Comparison of ENCODE assay signal across 8 cellular contexts in genomic region chr10:125822878-125823662, GRCh38.
A peak's percentile ranks its signal among the peaks of the same experiment; 100 is the strongest.
DNase-seq lines count a peak whose midpoint lies in the region; ATAC-seq and TF ChIP-seq lines count a peak whose summit lies in the region.

Gene BCCIP, plus strand, starts transcription at chr10:125823546. Its CDS starts 12 bp downstream, at chr10:125823558.
Gene UROS, minus strand, starts transcription at chr10:125823258. Its CDS starts 6,759 bp downstream, at chr10:125816499.

- ATAC-seq in GM21526 (IDR thresholded peaks at IDR 0.05; ENCODE audit: low FRiP score, unreplicated experiment) = peak; percentile 74

- no peaks in the 10 kb centered on the region for H3K9me3 ChIP-seq in OCI-LY1 (ENCODE audit: low read length)

- no peaks in the 10 kb centered on the region for H3K9me2 ChIP-seq in OCI-LY1 (ENCODE audit: low read depth, low read length)

- peak within 1 kb of the TSS; percentile 86 for H3K4me3 ChIP-seq in OCI-LY1 (ENCODE audit: low read depth, low read length, poor library complexity, severe bottlenecking)

- peaks cover 34% of the 10 kb centered on the region for H3K36me3 ChIP-seq in OCI-LY1 (ENCODE audit: insufficient read depth, low read length)

- DNase-seq in D341Med (ENCODE audit: low spot score) = peak; percentile 91
- DNase-seq in HuH-7 (ENCODE audit: low spot score) = peak; percentile 94
- peak; percentile 87 for DNase-seq in activated CD8-positive, alpha-beta memory T cell treated with anti-CD3 and anti-CD28 coated beads, Interleukin-2, amount 50 U/mL, for 4 hours
- peak; percentile 74 for DNase-seq in epidermal melanocyte (ENCODE audit: insufficient read length, low spot score)
- DNase-seq in middle frontal gyrus (ENCODE audit: extremely low spot score, low spot score) = peak; percentile 53
- DNase-seq in stimulated activated CD8-positive, alpha-beta memory T cell treated with anti-CD3 and anti-CD28 coated beads, Interleukin-2, amount 100 ng/mL, for 1 hour (ENCODE audit: low read depth in 2 of 2) = peak; percentile 85

- H3F3A ChIP-seq in OCI-LY1 (ENCODE audit: insufficient read depth, low read length) = no peaks in the 10 kb centered on the region

- H3K27me3 ChIP-seq in OCI-LY1 (ENCODE audit: insufficient read depth, low read length) = no peaks in the 10 kb centered on the region

- peak within 1 kb of the TSS; percentile 90 for H3K9ac ChIP-seq in OCI-LY1 (ENCODE audit: low read length)

- peaks cover 31% of the 10 kb centered on the region for H3K79me2 ChIP-seq in OCI-LY1 (ENCODE audit: insufficient read depth, low read length)

- H2AFZ ChIP-seq in OCI-LY1 (ENCODE audit: low read length) = no peak within 1 kb of the TSS

- no peaks in the 10 kb centered on the region for H4K20me1 ChIP-seq in OCI-LY1 (ENCODE audit: insufficient read depth, low read length)

- peak within 1 kb of the TSS; percentile 72 for H3K27ac ChIP-seq in OCI-LY1 (ENCODE audit: low read depth, low read length, poor library complexity, severe bottlenecking)

- peaks cover 37% of the 10 kb centered on the region for H3K4me1 ChIP-seq in OCI-LY1 (ENCODE audit: insufficient read depth, low read length, severe bottlenecking)

- peak within 1 kb of the TSS; percentile 69 for H3K4me2 ChIP-seq in OCI-LY1 (ENCODE audit: low read length)

- no peak for TF ChIP-seq CTCF in OCI-LY1 (IDR thresholded peaks at IDR 0.05; ENCODE audit: low read length)

Comparison
In these comparisons a context has a peak if more than half of its experiments do, and no peak if none do; other contexts are left out.
1. Peak in every context shown above with its lines: DNase-seq, ATAC-seq, H3K4me3 ChIP-seq and H3K27ac ChIP-seq.